ENCODE assay signal across 28 cellular contexts in the genomic region with DNA sequence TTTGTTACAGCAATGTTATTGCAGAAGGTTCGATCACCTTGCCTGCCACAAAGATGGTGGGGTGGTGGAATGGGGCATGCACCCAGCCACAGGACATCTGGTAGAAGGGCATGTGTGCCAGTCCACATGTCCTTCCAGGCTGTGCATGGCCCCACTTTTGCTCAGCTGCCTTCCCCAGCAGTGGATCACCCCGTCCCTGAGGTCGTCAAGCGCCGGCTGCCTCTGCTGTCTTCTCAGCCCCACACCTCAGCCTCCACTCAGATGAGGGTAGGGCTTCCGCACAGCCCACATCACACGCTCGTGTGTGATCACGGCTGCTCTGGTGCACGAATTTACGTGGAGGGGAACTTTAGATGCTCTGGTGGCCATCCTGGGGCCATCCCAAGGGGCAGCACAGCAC.
"Had no signal": no experiment of that assay in that cellular context is flagged by ENCODE, and none has a peak within 500 bp of the region (broad histone marks: within the 10 kb centered on the region; RNA-seq: fewer than 3 reads in every experiment).

No MANE protein-coding gene starts in this region.

- H3K27me3 ChIP-seq: gastrocnemius medialis, hepatocyte, testis, upper lobe of left lung had no signal

- H3K9me3 ChIP-seq: gastrocnemius medialis, heart left ventricle, mucosa of descending colon, prostate gland, right atrium auricular region, testis, tibial nerve, upper lobe of left lung had no signal

- H2AFZ ChIP-seq: hepatocyte, parathyroid adenoma had no signal

- H3K36me3 Mint-ChIP-seq: mesothelial cell of epicardium; natural killer cell treated with Interleukin-12 subunit alpha and Interleukin-12 subunit beta and Interleukin-15 and Interleukin-18, amount 100 ng/mL, for 72 hours had no signal

- H3K4me3 Mint-ChIP-seq: mesothelial cell of epicardium; naive B cell; natural killer cell treated with Interleukin-12 subunit alpha and Interleukin-12 subunit beta and Interleukin-15 and Interleukin-18, amount 100 ng/mL, for 72 hours; neural crest cell had no signal

- H3K27ac ChIP-seq: coronary artery, epithelial cell of prostate, gastrocnemius medialis, heart left ventricle, hepatocyte, parathyroid adenoma, prostate gland, right atrium auricular region, testis, tibial nerve, upper lobe of left lung had no signal

- H3K27ac Mint-ChIP-seq: mesothelial cell of epicardium; naive B cell; natural killer cell treated with Interleukin-12 subunit alpha and Interleukin-12 subunit beta and Interleukin-15 and Interleukin-18, amount 100 ng/mL, for 72 hours had no signal

- H3K4me1 Mint-ChIP-seq: neural crest cell had no signal

- H3K4me1 ChIP-seq: gastrocnemius medialis, heart left ventricle, parathyroid adenoma, prostate gland, right atrium auricular region, testis, tibial nerve, upper lobe of left lung had no signal

- H3K4me3 ChIP-seq: coronary artery, gastrocnemius medialis, heart left ventricle, hepatocyte, mucosa of descending colon, prostate gland, right atrium auricular region, smooth muscle cell, testis, tibial nerve, upper lobe of left lung had no signal

- DNase-seq: dermis blood vessel endothelial cell; effector memory CD4-positive, alpha-beta T cell; foreskin fibroblast; gastrocnemius medialis; heart left ventricle; kidney; mesenchymal stem cell; mucosa of descending colon; naive B cell; stimulated activated CD4-positive, alpha-beta T cell treated with anti-CD3 and anti-CD28 coated beads, Interleukin-12 subunit alpha, Interleukin-12 subunit beta, amount 100 ng/mL, for 4 hours; stimulated activated CD4-positive, alpha-beta T cell treated with anti-CD3 and anti-CD28 coated beads, Interleukin-1b, Interleukin-23, amount 100 ng/mL, for 48 hours; stimulated activated CD4-positive, alpha-beta T cell treated with anti-CD3 and anti-CD28 coated beads, Interleukin-4, amount 100 ng/mL, for 1 hour; stimulated activated CD8-positive, alpha-beta memory T cell treated with anti-CD3 and anti-CD28 coated beads, Interleukin-4, amount 100 ng/mL, for 48 hours; stimulated activated naive CD4-positive, alpha-beta T cell; substantia nigra; testis; upper lobe of left lung had no signal

- H3K36me3 ChIP-seq: gastrocnemius medialis, heart left ventricle, prostate gland, right atrium auricular region, tibial nerve, upper lobe of left lung had no signal

- H3K79me2 ChIP-seq: hepatocyte, parathyroid adenoma had no signal

- H3K9ac ChIP-seq: parathyroid adenoma had no signal

- H3K9me3 Mint-ChIP-seq: mesothelial cell of epicardium; natural killer cell treated with Interleukin-12 subunit alpha and Interleukin-12 subunit beta and Interleukin-15 and Interleukin-18, amount 100 ng/mL, for 72 hours; neural crest cell had no signal

- H3K4me2 ChIP-seq: hepatocyte had no signal
